19 cellular contexts compared by ENCODE assay signal in the genomic region with DNA sequence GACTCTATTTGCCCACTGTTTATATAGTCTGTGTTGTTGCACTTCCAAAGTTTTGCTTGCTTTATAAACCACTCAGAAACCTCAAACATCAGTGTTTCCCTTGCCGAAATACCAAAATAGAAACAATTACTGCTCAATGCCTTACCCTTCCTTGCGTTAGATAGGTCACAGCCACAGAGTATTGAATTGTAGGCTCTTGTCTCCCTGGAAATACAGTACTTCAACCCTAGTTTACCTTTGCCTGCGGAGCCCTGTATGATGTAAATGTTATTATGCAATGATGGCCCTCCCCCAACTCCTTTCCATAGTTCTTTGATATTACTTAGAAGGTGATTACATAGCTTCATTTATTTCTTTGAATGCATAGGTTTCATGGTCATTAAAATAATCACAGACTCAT. TPM values are rescaled to one million over a fixed set of nuclear protein-coding genes. Genes with fewer than 3 reads are reported as not detected.
DNase-seq lines count a peak whose midpoint lies in the region; ATAC-seq and TF ChIP-seq lines count a peak whose summit lies in the region.
"Had no signal": no experiment of that assay in that cellular context is flagged by ENCODE, and none has a peak within 500 bp of the region (broad histone marks: within the 10 kb centered on the region; RNA-seq: fewer than 3 reads in every experiment).

No MANE protein-coding gene starts in this region.

- H3K27ac ChIP-seq in PC-9 (no peak overlapping the region), layer of hippocampus (ENCODE audit: low read depth, low read length) (peak overlapping the region; percentile 35)

- H3K79me2 ChIP-seq in PC-9 (ENCODE audit: low read depth): no peaks in the 10 kb centered on the region

- no peak for TF ChIP-seq CTCF in PC-9 (conservative IDR thresholded peaks at IDR 0.05)

- no peak for ATAC-seq in activated T-helper 17 cell treated with anti-CD3 and anti-CD28 coated beads, Interleukin-2, amount 50 U/mL, for 72 hours (replicated peaks)
- ATAC-seq in HG03432 (IDR thresholded peaks at IDR 0.05; ENCODE audit: unreplicated experiment) (no peak), GM18868 (IDR thresholded peaks at IDR 0.05; ENCODE audit: unreplicated experiment) (no peak)
- ATAC-seq: CD8-positive, alpha-beta T cell; esophagus mucosa had no signal

- no peak overlapping the region for H2AFZ ChIP-seq in PC-9

- in situ Hi-C loops in HAP-1 (cut with MboI; ENCODE audit: low sequenced_read_pairs): no loop called here

- H3K9me3 ChIP-seq in HAP-1: no peaks in the 10 kb centered on the region
- H3K9me3 ChIP-seq in PC-9 (ENCODE audit: insufficient read depth, low read depth): no peaks in the 10 kb centered on the region
- H3K9me3 ChIP-seq: SK-N-SH had no signal

- H3K36me3 ChIP-seq in HAP-1 (replicated peaks) (no peaks in the 10 kb centered on the region), PC-9 (ENCODE audit: low read depth) (no peaks in the 10 kb centered on the region)

- intact Hi-C loops in PC-9 (cut with micrococcal nuclease; ENCODE audit: unreplicated experiment): no loop called here

- H3K36me3 Mint-ChIP-seq in activated T-helper 17 cell treated with anti-CD3 and anti-CD28 coated beads, Interleukin-2, amount 50 U/mL, for 72 hours (ENCODE audit: low read depth): no peaks in the 10 kb centered on the region
- H3K36me3 Mint-ChIP-seq: CD8-positive, alpha-beta T cell; mesothelial cell of epicardium had no signal

- peak; percentile 24 to 26 for DNase-seq in HAP-1 (ENCODE audit: low spot score in 2 of 2)
- peak; percentile 91 for DNase-seq in NCI-H2107 (lab: John Stamatoyannopoulos, UW)
- DNase-seq in PC-9: no peak
- no peak for DNase-seq in stimulated activated CD4-positive, alpha-beta T cell treated with anti-CD3 and anti-CD28 coated beads, Interleukin-12 subunit alpha, Interleukin-12 subunit beta, amount 100 ng/mL, for 4 hours
- DNase-seq: activated CD4-positive, alpha-beta T cell treated with anti-CD3 and anti-CD28 coated beads for 4 hours; activated CD8-positive, alpha-beta memory T cell treated with anti-CD3 and anti-CD28 coated beads, Interleukin-2, amount 50 U/mL, for 48 hours; activated naive CD4-positive, alpha-beta T cell treated with anti-CD3 and anti-CD28 coated beads, Interleukin-2, amount 50 U/mL, for 16 hours; CD8-positive, alpha-beta T cell; GOT3; SK-N-SH had no signal

- no peaks in the 10 kb centered on the region for H3K9me3 Mint-ChIP-seq in activated T-helper 17 cell treated with anti-CD3 and anti-CD28 coated beads, Interleukin-2, amount 50 U/mL, for 72 hours
- H3K9me3 Mint-ChIP-seq: CD8-positive, alpha-beta T cell; dendritic cell treated with granulocyte-macrophage colony-stimulating factor and Interleukin-4, amounts not matched to agents 40 ng/mL and 50 ng/mL, for 4 days; mesothelial cell of epicardium; stimulated activated naive CD8-positive, alpha-beta T cell treated with anti-CD3 and anti-CD28 coated beads, Interleukin-15, Interleukin-2, amounts not matched to agents 100 ng/mL and 50 ng/mL, for 24 hours had no signal

- no peaks in the 10 kb centered on the region for H4K20me1 ChIP-seq in PC-9 (ENCODE audit: insufficient read depth)

- peak overlapping the region; percentile 6; the same call in 1 of the 2 replicates for H3K4me2 ChIP-seq in PC-9
- H3K4me2 ChIP-seq: SK-N-SH had no signal

- POLR2A ChIA-PET in PC-9 (lab: Charles Lee; ENCODE audit: unreplicated experiment): no interaction called here

- no peaks in the 10 kb centered on the region for H3F3A ChIP-seq in PC-9 (ENCODE audit: insufficient read depth, low read depth)

- H3K4me3 ChIP-seq in HAP-1: no peak overlapping the region
- no peak overlapping the region for H3K4me3 ChIP-seq in PC-9

- BruUV-seq in PC-9 (replicated peaks; lab: Mats Ljungman, UMichigan): no TSS peak

- H3K4me1 Mint-ChIP-seq in activated T-helper 17 cell treated with anti-CD3 and anti-CD28 coated beads, Interleukin-2, amount 50 U/mL, for 72 hours: no peaks in the 10 kb centered on the region

- H3K4me1 ChIP-seq in HAP-1: peaks cover 27% of the 10 kb centered on the region
- H3K4me1 ChIP-seq in PC-9 (replicated peaks; ENCODE audit: insufficient read depth): peaks cover 40% of the 10 kb centered on the region

- H3K9me2 ChIP-seq in PC-9 (ENCODE audit: insufficient read depth): no peaks in the 10 kb centered on the region
- H3K9me2 ChIP-seq: SK-N-SH had no signal

- H3K27me3 ChIP-seq in HAP-1 (ENCODE audit: low read depth) (no peaks in the 10 kb centered on the region), PC-9 (ENCODE audit: insufficient read depth, low read depth) (no peaks in the 10 kb centered on the region), layer of hippocampus (ENCODE audit: control insufficient read depth, insufficient read depth, low read length) (no peaks in the 10 kb centered on the region)

- H3K27ac Mint-ChIP-seq in activated T-helper 17 cell treated with anti-CD3 and anti-CD28 coated beads, Interleukin-2, amount 50 U/mL, for 72 hours: no peak overlapping the region
- H3K27ac Mint-ChIP-seq: CD8-positive, alpha-beta T cell; dendritic cell treated with granulocyte-macrophage colony-stimulating factor and Interleukin-4, amounts not matched to agents 40 ng/mL and 50 ng/mL, for 4 days; mesothelial cell of epicardium; stimulated activated naive CD8-positive, alpha-beta T cell treated with anti-CD3 and anti-CD28 coated beads, Interleukin-15, Interleukin-2, amounts not matched to agents 100 ng/mL and 50 ng/mL, for 24 hours had no signal

- CTCF ChIA-PET in PC-9 (lab: Charles Lee): no interaction called here

- H3K27me3 Mint-ChIP-seq in activated T-helper 17 cell treated with anti-CD3 and anti-CD28 coated beads, Interleukin-2, amount 50 U/mL, for 72 hours: peaks cover 10% of the 10 kb centered on the region

- no peak overlapping the region for H3K4me3 Mint-ChIP-seq in activated T-helper 17 cell treated with anti-CD3 and anti-CD28 coated beads, Interleukin-2, amount 50 U/mL, for 72 hours
- H3K4me3 Mint-ChIP-seq: CD8-positive, alpha-beta T cell; dendritic cell treated with granulocyte-macrophage colony-stimulating factor and Interleukin-4, amounts not matched to agents 40 ng/mL and 50 ng/mL, for 4 days; mesothelial cell of epicardium; stimulated activated naive CD8-positive, alpha-beta T cell treated with anti-CD3 and anti-CD28 coated beads, Interleukin-15, Interleukin-2, amounts not matched to agents 100 ng/mL and 50 ng/mL, for 24 hours had no signal

RNA-seq across cellular contexts. Expression of gene SOX2, which starts 44.2 kb away (rescaled TPM):
- not detected in 2 replicates for total RNA-seq in PC-9 (2021)
- total RNA-seq in activated T-helper 17 cell treated with anti-CD3 and anti-CD28 coated beads, Interleukin-2, amount 50 U/mL, for 72 hours: 1 to 10 TPM in 1 of 2 donors, not detected in 1; 3.7 TPM
- total RNA-seq: CD8-positive, alpha-beta T cell; HT1080; mesothelial cell of epicardium had no signal

Comparison
In these comparisons a context has a peak if more than half of its experiments do, and no peak if none do; other contexts are left out.
1. DNase-seq: peak in HAP-1 (2 of 2) and NCI-H2107 (single experiment); none in PC-9 (0 of 2) and stimulated activated CD4-positive, alpha-beta T cell treated with anti-CD3 and anti-CD28 coated beads, Interleukin-12 subunit alpha, Interleukin-12 subunit beta, amount 100 ng/mL, for 4 hours (single experiment).